Comparison of ENCODE assay signal across 17 cellular contexts in genomic region chr14:62307844-62308243, GRCh38.
DNase-seq lines count a peak whose midpoint lies in the region; ATAC-seq and TF ChIP-seq lines count a peak whose summit lies in the region.
"Had no signal": no experiment of that assay in that cellular context is flagged by ENCODE, and none has a peak within 500 bp of the region (broad histone marks: within the 10 kb centered on the region; RNA-seq: fewer than 3 reads in every experiment).

No MANE protein-coding gene starts in this region.

- H3K79me2 ChIP-seq in GM23338 (replicated peaks; ENCODE audit: insufficient read depth), result no peaks in the 10 kb centered on the region

- peak; percentile 74 for ATAC-seq in GM23338
- no peak for ATAC-seq in naive thymus-derived CD4-positive, alpha-beta T cell

- no peak overlapping the region for H3K9ac ChIP-seq in endodermal cell (ENCODE audit: extremely low read depth, low read length, poor library complexity, severe bottlenecking)
- H3K9ac ChIP-seq: BLaER1, GM23248 had no signal

- CTCF ChIA-PET in naive thymus-derived CD4-positive, alpha-beta T cell (lab: Charles Lee), result no interaction called here

- H3K27ac Mint-ChIP-seq in GM23338 (peak overlapping the region; percentile 63; the same call in 1 of the 2 replicates), endodermal cell (no peak overlapping the region)
- no peak overlapping the region for H3K27ac Mint-ChIP-seq in naive thymus-derived CD4-positive, alpha-beta T cell
- H3K27ac Mint-ChIP-seq: CD14-positive monocyte; CD4-positive, alpha-beta memory T cell; IgD-negative memory B cell had no signal

- H3K4me2 ChIP-seq in GM23338, result no peak overlapping the region
- H3K4me2 ChIP-seq: BLaER1 had no signal

- H3K4me1 Mint-ChIP-seq in GM23338 (peaks cover 6% of the 10 kb centered on the region), endodermal cell (peaks cover 5% of the 10 kb centered on the region)
- no peaks in the 10 kb centered on the region for H3K4me1 Mint-ChIP-seq in naive thymus-derived CD4-positive, alpha-beta T cell
- H3K4me1 Mint-ChIP-seq: CD14-positive monocyte; CD4-positive, alpha-beta memory T cell had no signal

- H3K4me3 ChIP-seq in GM23338 (no peak overlapping the region), endodermal cell (ENCODE audit: low read length) (no peak overlapping the region)
- H3K4me3 ChIP-seq in naive thymus-derived CD4-positive, alpha-beta T cell (ENCODE audit: low read length), result no peak overlapping the region
- H3K4me3 ChIP-seq: BLaER1, GM23248 had no signal

- H3K9me3 Mint-ChIP-seq in GM23338, result no peaks in the 10 kb centered on the region; the same call in 2 of the 3 replicates
- H3K9me3 Mint-ChIP-seq in endodermal cell, result no peaks in the 10 kb centered on the region
- H3K9me3 Mint-ChIP-seq in naive thymus-derived CD4-positive, alpha-beta T cell, result peaks cover 0 to 10% (median 4%) of the 10 kb centered on the region in 11 donors

- H3K9me3 ChIP-seq in endodermal cell (ENCODE audit: control insufficient read depth, low read length), result no peaks in the 10 kb centered on the region
- H3K9me3 ChIP-seq in naive thymus-derived CD4-positive, alpha-beta T cell (ENCODE audit: control insufficient read depth in 2 of 3, low read length in 3 of 3), result no peaks in the 10 kb centered on the region
- H3K9me3 ChIP-seq: BLaER1 had no signal

- H3K36me3 Mint-ChIP-seq in GM23338 (ENCODE audit: low read depth), result no peaks in the 10 kb centered on the region
- H3K36me3 Mint-ChIP-seq in endodermal cell (ENCODE audit: low read depth), result no peaks in the 10 kb centered on the region
- no peaks in the 10 kb centered on the region for H3K36me3 Mint-ChIP-seq in naive thymus-derived CD4-positive, alpha-beta T cell
- H3K36me3 Mint-ChIP-seq: CD14-positive monocyte; CD4-positive, alpha-beta memory T cell had no signal

- H4K20me1 ChIP-seq in GM23338 (replicated peaks; ENCODE audit: insufficient read depth), result no peaks in the 10 kb centered on the region
- H4K20me1 ChIP-seq: BLaER1 had no signal

- WGBS in endodermal cell (ENCODE audit: insufficient coverage in 1 of 2, insufficient read length in 1 of 2), 2 experiments, result 85 to 95% methylated on average over 2 to 3 of the region's 3 CpGs

- no peaks in the 10 kb centered on the region for H3K27me3 ChIP-seq in GM23338 (ENCODE audit: insufficient read depth)
- H3K27me3 ChIP-seq in endodermal cell (ENCODE audit: control insufficient read depth, insufficient read depth, low read length, poor library complexity, severe bottlenecking), result no peaks in the 10 kb centered on the region
- H3K27me3 ChIP-seq in naive thymus-derived CD4-positive, alpha-beta T cell (ENCODE audit: control insufficient read depth in 2 of 2, insufficient read depth in 2 of 2, low read length in 2 of 2), result no peaks in the 10 kb centered on the region
- H3K27me3 ChIP-seq: BLaER1 had no signal

- H3K4me3 Mint-ChIP-seq in GM23338 (no peak overlapping the region), endodermal cell (no peak overlapping the region)
- H3K4me3 Mint-ChIP-seq in naive thymus-derived CD4-positive, alpha-beta T cell, result no peak overlapping the region
- H3K4me3 Mint-ChIP-seq: CD14-positive monocyte; CD4-positive, alpha-beta memory T cell; IgD-negative memory B cell had no signal

- intact Hi-C loops in naive thymus-derived CD4-positive, alpha-beta T cell (cut with micrococcal nuclease), result no loop called here

- no peaks in the 10 kb centered on the region for H3K9me2 ChIP-seq in GM23338 (ENCODE audit: insufficient read depth)

- peak in 1 of 2 experiments; percentile 29; a peak in 2 of 4 replicates for TF ChIP-seq CTCF in GM23338 (conservative IDR thresholded peaks at IDR 0.05; ENCODE audit: low read depth in 2 of 2)
- peak; percentile 56 for TF ChIP-seq CTCF in endodermal cell (conservative IDR thresholded peaks at IDR 0.05)

- no peaks in the 10 kb centered on the region for H3K4me1 ChIP-seq in GM23338 (ENCODE audit: insufficient read depth)
- H3K4me1 ChIP-seq in endodermal cell (ENCODE audit: control insufficient read depth, insufficient read depth, low read length), result no peaks in the 10 kb centered on the region
- H3K4me1 ChIP-seq in naive thymus-derived CD4-positive, alpha-beta T cell (ENCODE audit: control insufficient read depth in 2 of 2, insufficient read depth in 2 of 2, low read length in 2 of 2), result no peaks in the 10 kb centered on the region
- H3K4me1 ChIP-seq: BLaER1 had no signal

- DNase-seq in GM23338 (ENCODE audit: low spot score) (peak; percentile 47), endodermal cell (peak; percentile 53), iPS-NIHi11 (ENCODE audit: low spot score) (peak; percentile 45), GM19238 (ENCODE audit: insufficient read length, low spot score) (no peak), SW 1271 (lab: John Stamatoyannopoulos, UW) (no peak)
- DNase-seq in activated CD8-positive, alpha-beta memory T cell treated with anti-CD3 and anti-CD28 coated beads for 24 hours, result no peak
- DNase-seq in naive thymus-derived CD4-positive, alpha-beta T cell, result no peak
- DNase-seq: 8988T; CD4-positive, alpha-beta memory T cell; DMS153; DMS79; GDM1; GM23248; H7 had no signal

- no peaks in the 10 kb centered on the region for H3K36me3 ChIP-seq in GM23338 (ENCODE audit: insufficient read depth)
- no peaks in the 10 kb centered on the region for H3K36me3 ChIP-seq in endodermal cell (ENCODE audit: control insufficient read depth, insufficient read depth, low read length)
- no peaks in the 10 kb centered on the region for H3K36me3 ChIP-seq in naive thymus-derived CD4-positive, alpha-beta T cell (ENCODE audit: control insufficient read depth in 2 of 3, insufficient read depth in 3 of 3, low read length in 3 of 3)
- H3K36me3 ChIP-seq: BLaER1 had no signal

- no peak overlapping the region for H3K27ac ChIP-seq in GM23338 (ENCODE audit: low read depth)
- H3K27ac ChIP-seq in endodermal cell (ENCODE audit: low read depth, low read length), result no peak overlapping the region
- H3K27ac ChIP-seq in naive thymus-derived CD4-positive, alpha-beta T cell (ENCODE audit: low read depth, low read length), result no peak overlapping the region
- H3K27ac ChIP-seq: BLaER1, GM23248 had no signal

- H3F3A ChIP-seq in GM23338 (replicated peaks; ENCODE audit: low read depth), result no peaks in the 10 kb centered on the region

- POLR2A ChIA-PET in naive thymus-derived CD4-positive, alpha-beta T cell (lab: Charles Lee), result no interaction called here

- H3K27me3 Mint-ChIP-seq in GM23338 (ENCODE audit: insufficient read depth, low read depth, poor library complexity) (no peaks in the 10 kb centered on the region), endodermal cell (ENCODE audit: insufficient read depth) (no peaks in the 10 kb centered on the region)
- H3K27me3 Mint-ChIP-seq in naive thymus-derived CD4-positive, alpha-beta T cell, result peaks cover 0 to 12% (median 0%) of the 10 kb centered on the region in 5 donors
- H3K27me3 Mint-ChIP-seq: CD4-positive, alpha-beta memory T cell; IgD-negative memory B cell had no signal

- H2AFZ ChIP-seq in GM23338, result peak overlapping the region; percentile 40; the same call in 1 of the 2 replicates
- H2AFZ ChIP-seq: GM23248 had no signal

TF ChIP-seq in GM23338, 12 proteins besides CTCF, POLR2A, EP300 and RAD21 (continues in another document):
- TF ChIP-seq EZH2phosphoT487 (IDR thresholded peaks at IDR 0.05; ENCODE audit: unreplicated experiment) (no peak), CREB1 (CRISPR knock-in tag; IDR thresholded peaks at IDR 0.05; ENCODE audit: low read depth) (no peak), ZNF331 (CRISPR knock-in tag; IDR thresholded peaks at IDR 0.05; ENCODE audit: low read depth) (no peak), NANOG (IDR thresholded peaks at IDR 0.05; ENCODE audit: borderline replicate concordance) (no peak)
- TF ChIP-seq, protein P1, sequence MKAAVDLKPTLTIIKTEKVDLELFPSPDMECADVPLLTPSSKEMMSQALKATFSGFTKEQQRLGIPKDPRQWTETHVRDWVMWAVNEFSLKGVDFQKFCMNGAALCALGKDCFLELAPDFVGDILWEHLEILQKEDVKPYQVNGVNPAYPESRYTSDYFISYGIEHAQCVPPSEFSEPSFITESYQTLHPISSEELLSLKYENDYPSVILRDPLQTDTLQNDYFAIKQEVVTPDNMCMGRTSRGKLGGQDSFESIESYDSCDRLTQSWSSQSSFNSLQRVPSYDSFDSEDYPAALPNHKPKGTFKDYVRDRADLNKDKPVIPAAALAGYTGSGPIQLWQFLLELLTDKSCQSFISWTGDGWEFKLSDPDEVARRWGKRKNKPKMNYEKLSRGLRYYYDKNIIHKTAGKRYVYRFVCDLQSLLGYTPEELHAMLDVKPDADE (IDR thresholded peaks at IDR 0.05), result no peak
- TF ChIP-seq, protein P2, sequence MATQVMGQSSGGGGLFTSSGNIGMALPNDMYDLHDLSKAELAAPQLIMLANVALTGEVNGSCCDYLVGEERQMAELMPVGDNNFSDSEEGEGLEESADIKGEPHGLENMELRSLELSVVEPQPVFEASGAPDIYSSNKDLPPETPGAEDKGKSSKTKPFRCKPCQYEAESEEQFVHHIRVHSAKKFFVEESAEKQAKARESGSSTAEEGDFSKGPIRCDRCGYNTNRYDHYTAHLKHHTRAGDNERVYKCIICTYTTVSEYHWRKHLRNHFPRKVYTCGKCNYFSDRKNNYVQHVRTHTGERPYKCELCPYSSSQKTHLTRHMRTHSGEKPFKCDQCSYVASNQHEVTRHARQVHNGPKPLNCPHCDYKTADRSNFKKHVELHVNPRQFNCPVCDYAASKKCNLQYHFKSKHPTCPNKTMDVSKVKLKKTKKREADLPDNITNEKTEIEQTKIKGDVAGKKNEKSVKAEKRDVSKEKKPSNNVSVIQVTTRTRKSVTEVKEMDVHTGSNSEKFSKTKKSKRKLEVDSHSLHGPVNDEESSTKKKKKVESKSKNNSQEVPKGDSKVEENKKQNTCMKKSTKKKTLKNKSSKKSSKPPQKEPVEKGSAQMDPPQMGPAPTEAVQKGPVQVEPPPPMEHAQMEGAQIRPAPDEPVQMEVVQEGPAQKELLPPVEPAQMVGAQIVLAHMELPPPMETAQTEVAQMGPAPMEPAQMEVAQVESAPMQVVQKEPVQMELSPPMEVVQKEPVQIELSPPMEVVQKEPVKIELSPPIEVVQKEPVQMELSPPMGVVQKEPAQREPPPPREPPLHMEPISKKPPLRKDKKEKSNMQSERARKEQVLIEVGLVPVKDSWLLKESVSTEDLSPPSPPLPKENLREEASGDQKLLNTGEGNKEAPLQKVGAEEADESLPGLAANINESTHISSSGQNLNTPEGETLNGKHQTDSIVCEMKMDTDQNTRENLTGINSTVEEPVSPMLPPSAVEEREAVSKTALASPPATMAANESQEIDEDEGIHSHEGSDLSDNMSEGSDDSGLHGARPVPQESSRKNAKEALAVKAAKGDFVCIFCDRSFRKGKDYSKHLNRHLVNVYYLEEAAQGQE (IDR thresholded peaks at IDR 0.05; ENCODE audit: unreplicated experiment), result no peak

Comparison
In these comparisons a context has a peak if more than half of its experiments do, and no peak if none do; other contexts are left out.
1. DNase-seq: peak in GM23338 (single experiment), endodermal cell (single experiment) and iPS-NIHi11 (single experiment); none in activated CD8-positive, alpha-beta memory T cell treated with anti-CD3 and anti-CD28 coated beads for 24 hours (single experiment), GM19238 (single experiment), naive thymus-derived CD4-positive, alpha-beta T cell (0 of 9) and SW 1271 (0 of 2).